Comparison of ENCODE assay signal across 8 cellular contexts in the genomic region with DNA sequence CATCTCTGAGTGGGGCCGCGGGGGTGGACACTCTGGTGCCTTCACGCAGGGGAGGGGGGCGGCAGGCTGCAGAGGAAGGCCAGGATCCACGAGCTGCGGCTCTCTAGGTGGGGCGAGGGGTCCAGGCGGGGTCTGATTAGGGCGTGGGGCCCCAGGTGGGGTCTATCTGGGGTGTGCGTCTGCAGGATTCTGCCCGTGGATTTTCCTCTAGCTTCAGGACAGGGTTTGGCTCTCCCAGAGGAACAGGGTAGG. TPM values are rescaled to one million over a fixed set of nuclear protein-coding genes. Genes with fewer than 3 reads are reported as not detected.
DNase-seq lines count a peak whose midpoint lies in the region; ATAC-seq and TF ChIP-seq lines count a peak whose summit lies in the region.

No MANE protein-coding gene starts in this region.

- CTCF ChIA-PET in activated CD8-positive, alpha-beta memory T cell treated with anti-CD3 and anti-CD28 coated beads, Interleukin-2, amount 10 ng/mL, durations not matched to agents 7 days and 5 days (lab: Charles Lee): interaction anchor here (0.6 to 2.7 kb wide), 2 partner anchors 33 to 186 kb away, joined by 3 to 8 read pairs; no protein-coding TSS in a partner anchor

- H3K36me3 Mint-ChIP-seq in activated CD8-positive, alpha-beta memory T cell treated with anti-CD3 and anti-CD28 coated beads, Interleukin-2, amount 10 ng/mL, durations not matched to agents 7 days and 5 days: peaks cover 13% of the 10 kb centered on the region
- H3K36me3 Mint-ChIP-seq in activated naive CD8-positive, alpha-beta T cell treated with anti-CD3 and anti-CD28 coated beads for 36 hours: peaks cover 3% of the 10 kb centered on the region
- H3K36me3 Mint-ChIP-seq in immature natural killer cell: no peaks in the 10 kb centered on the region

- peaks cover 23% of the 10 kb centered on the region for H3K36me3 ChIP-seq in suprapubic skin

- peak overlapping the region; percentile 53 for H3K27ac ChIP-seq in suprapubic skin

- H3K4me3 Mint-ChIP-seq in activated CD8-positive, alpha-beta memory T cell treated with anti-CD3 and anti-CD28 coated beads, Interleukin-2, amount 10 ng/mL, durations not matched to agents 7 days and 5 days: peak overlapping the region; percentile 69
- peak overlapping the region; percentile 81 for H3K4me3 Mint-ChIP-seq in activated naive CD8-positive, alpha-beta T cell treated with anti-CD3 and anti-CD28 coated beads for 36 hours
- H3K4me3 Mint-ChIP-seq in immature natural killer cell: peak overlapping the region; percentile 76 to 83 (median 80)

- peak overlapping the region; percentile 57 for H3K4me3 ChIP-seq in suprapubic skin

- peaks cover 4% of the 10 kb centered on the region for H3K9me3 Mint-ChIP-seq in activated CD8-positive, alpha-beta memory T cell treated with anti-CD3 and anti-CD28 coated beads, Interleukin-2, amount 10 ng/mL, durations not matched to agents 7 days and 5 days (ENCODE audit: low read depth)
- H3K9me3 Mint-ChIP-seq in activated naive CD8-positive, alpha-beta T cell treated with anti-CD3 and anti-CD28 coated beads for 36 hours: no peaks in the 10 kb centered on the region
- peaks cover 0 to 4% (median 2%) of the 10 kb centered on the region in 6 donors for H3K9me3 Mint-ChIP-seq in immature natural killer cell

- no peak for TF ChIP-seq POLR2A in suprapubic skin (IDR thresholded peaks at IDR 0.05)

- H3K4me1 Mint-ChIP-seq in activated CD8-positive, alpha-beta memory T cell treated with anti-CD3 and anti-CD28 coated beads, Interleukin-2, amount 10 ng/mL, durations not matched to agents 7 days and 5 days: peaks cover 22% of the 10 kb centered on the region
- H3K4me1 Mint-ChIP-seq in activated naive CD8-positive, alpha-beta T cell treated with anti-CD3 and anti-CD28 coated beads for 36 hours: peaks cover 20% of the 10 kb centered on the region
- peaks cover 15 to 31% of the 10 kb centered on the region in 2 donors for H3K4me1 Mint-ChIP-seq in immature natural killer cell

- DNase-seq in activated CD8-positive, alpha-beta memory T cell treated with anti-CD3 and anti-CD28 coated beads, Interleukin-2, amount 10 ng/mL, durations not matched to agents 7 days and 5 days: no peak
- DNase-seq in activated CD8-positive, alpha-beta memory T cell treated with anti-CD3 and anti-CD28 coated beads, Interleukin-2, amount 50 U/mL, for 4 hours: no peak
- no peak for DNase-seq in activated naive CD8-positive, alpha-beta T cell treated with anti-CD3 and anti-CD28 coated beads for 36 hours
- DNase-seq in immature natural killer cell (no peak), suprapubic skin (ENCODE audit: low spot score in 2 of 2) (no peak), DMS79 (lab: John Stamatoyannopoulos, UW) (no peak), H4 (ENCODE audit: low spot score) (no peak)
- DNase-seq in central memory CD4-positive, alpha-beta T cell: no peak

- no peaks in the 10 kb centered on the region for H3K27me3 ChIP-seq in suprapubic skin

- H3K4me1 ChIP-seq in suprapubic skin: peaks cover 45% of the 10 kb centered on the region

- H3K9me3 ChIP-seq in suprapubic skin: no peaks in the 10 kb centered on the region

- no peak for TF ChIP-seq CTCF in suprapubic skin (IDR thresholded peaks at IDR 0.05)

- TF ChIP-seq EP300 in suprapubic skin (IDR thresholded peaks at IDR 0.05): no peak

- ATAC-seq in activated CD8-positive, alpha-beta memory T cell treated with anti-CD3 and anti-CD28 coated beads, Interleukin-2, amount 10 ng/mL, durations not matched to agents 7 days and 5 days: peak; percentile 18

- peaks cover 12% of the 10 kb centered on the region for H3K27me3 Mint-ChIP-seq in activated CD8-positive, alpha-beta memory T cell treated with anti-CD3 and anti-CD28 coated beads, Interleukin-2, amount 10 ng/mL, durations not matched to agents 7 days and 5 days
- peaks cover 14% of the 10 kb centered on the region for H3K27me3 Mint-ChIP-seq in activated naive CD8-positive, alpha-beta T cell treated with anti-CD3 and anti-CD28 coated beads for 36 hours
- peaks cover 1 to 6% (median 6%) of the 10 kb centered on the region in 3 donors for H3K27me3 Mint-ChIP-seq in immature natural killer cell (ENCODE audit: low read depth in 3 of 3)

- H3K27ac Mint-ChIP-seq in activated CD8-positive, alpha-beta memory T cell treated with anti-CD3 and anti-CD28 coated beads, Interleukin-2, amount 10 ng/mL, durations not matched to agents 7 days and 5 days: peak overlapping the region; percentile 46
- peak overlapping the region; percentile 78 for H3K27ac Mint-ChIP-seq in activated naive CD8-positive, alpha-beta T cell treated with anti-CD3 and anti-CD28 coated beads for 36 hours
- no peak overlapping the region for H3K27ac Mint-ChIP-seq in immature natural killer cell

- WGBS in suprapubic skin: no CpG with 5 or more reads among the region's 11 CpGs

RNA-seq across cellular contexts. Expression of a gene that starts 6.3 kb away (rescaled TPM):
- total RNA-seq in activated CD8-positive, alpha-beta memory T cell treated with anti-CD3 and anti-CD28 coated beads, Interleukin-2, amount 10 ng/mL, durations not matched to agents 7 days and 5 days: 10 to 100 TPM; 17.7 to 24.1 TPM
- 10 to 100 TPM; 24.1 to 27.9 TPM for total RNA-seq in activated naive CD8-positive, alpha-beta T cell treated with anti-CD3 and anti-CD28 coated beads for 36 hours
- 10 to 100 TPM; 22.3 to 25.9 (median 25.0) TPM for polyA plus RNA-seq in immature natural killer cell
- 10 to 100 TPM in 3 of 4 donors, 1 to 10 TPM in 1; 9.9 to 24.2 (median 16.5) TPM for total RNA-seq in suprapubic skin
- total RNA-seq in H4 (2014; rRNA removed; shearing (Covaris generic)): 15.1 and 19.7 TPM in 2 replicates

RNA-seq across cellular contexts. Expression of a gene that starts 6.4 kb away (rescaled TPM):
- 10 to 100 TPM; 33.9 to 35.3 TPM for total RNA-seq in activated CD8-positive, alpha-beta memory T cell treated with anti-CD3 and anti-CD28 coated beads, Interleukin-2, amount 10 ng/mL, durations not matched to agents 7 days and 5 days
- total RNA-seq in activated naive CD8-positive, alpha-beta T cell treated with anti-CD3 and anti-CD28 coated beads for 36 hours: 10 to 100 TPM; 24.1 to 30.5 TPM
- 10 to 100 TPM; 37.0 to 44.9 (median 37.7) TPM for polyA plus RNA-seq in immature natural killer cell
- total RNA-seq in suprapubic skin: 10 to 100 TPM; 35.8 to 51.0 (median 42.9) TPM
- 61.3 and 61.6 TPM in 2 replicates for total RNA-seq in H4 (2014; rRNA removed; shearing (Covaris generic))

Comparison
In these comparisons a context has a peak if more than half of its experiments do, and no peak if none do; other contexts are left out.
1. H3K27ac Mint-ChIP-seq: peak in activated CD8-positive, alpha-beta memory T cell treated with anti-CD3 and anti-CD28 coated beads, Interleukin-2, amount 10 ng/mL, durations not matched to agents 7 days and 5 days (single experiment) and activated naive CD8-positive, alpha-beta T cell treated with anti-CD3 and anti-CD28 coated beads for 36 hours (single experiment); none in immature natural killer cell (0 of 6).
2. Peak in every context shown above with its lines, with median percentiles within 50 percentile points of each other: H3K4me3 Mint-ChIP-seq.